ENCODE assay signal across 1 cellular context in genomic region chr3:119322523-119323400, GRCh38.
A peak's percentile ranks its signal among the peaks of the same experiment; 100 is the strongest.
TF ChIP-seq lines count a peak whose summit lies in the region.

No MANE protein-coding gene starts in this region.

TF ChIP-seq in HEK293, 187 proteins besides CTCF, POLR2A, EP300 and RAD21 (continued from another document and continues in another):
- TF ChIP-seq, protein P1, sequence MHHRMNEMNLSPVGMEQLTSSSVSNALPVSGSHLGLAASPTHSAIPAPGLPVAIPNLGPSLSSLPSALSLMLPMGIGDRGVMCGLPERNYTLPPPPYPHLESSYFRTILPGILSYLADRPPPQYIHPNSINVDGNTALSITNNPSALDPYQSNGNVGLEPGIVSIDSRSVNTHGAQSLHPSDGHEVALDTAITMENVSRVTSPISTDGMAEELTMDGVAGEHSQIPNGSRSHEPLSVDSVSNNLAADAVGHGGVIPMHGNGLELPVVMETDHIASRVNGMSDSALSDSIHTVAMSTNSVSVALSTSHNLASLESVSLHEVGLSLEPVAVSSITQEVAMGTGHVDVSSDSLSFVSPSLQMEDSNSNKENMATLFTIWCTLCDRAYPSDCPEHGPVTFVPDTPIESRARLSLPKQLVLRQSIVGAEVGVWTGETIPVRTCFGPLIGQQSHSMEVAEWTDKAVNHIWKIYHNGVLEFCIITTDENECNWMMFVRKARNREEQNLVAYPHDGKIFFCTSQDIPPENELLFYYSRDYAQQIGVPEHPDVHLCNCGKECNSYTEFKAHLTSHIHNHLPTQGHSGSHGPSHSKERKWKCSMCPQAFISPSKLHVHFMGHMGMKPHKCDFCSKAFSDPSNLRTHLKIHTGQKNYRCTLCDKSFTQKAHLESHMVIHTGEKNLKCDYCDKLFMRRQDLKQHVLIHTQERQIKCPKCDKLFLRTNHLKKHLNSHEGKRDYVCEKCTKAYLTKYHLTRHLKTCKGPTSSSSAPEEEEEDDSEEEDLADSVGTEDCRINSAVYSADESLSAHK (tag by site-specific recombination; IDR thresholded peaks at IDR 0.05), result peak; percentile 95
- TF ChIP-seq, protein P2, sequence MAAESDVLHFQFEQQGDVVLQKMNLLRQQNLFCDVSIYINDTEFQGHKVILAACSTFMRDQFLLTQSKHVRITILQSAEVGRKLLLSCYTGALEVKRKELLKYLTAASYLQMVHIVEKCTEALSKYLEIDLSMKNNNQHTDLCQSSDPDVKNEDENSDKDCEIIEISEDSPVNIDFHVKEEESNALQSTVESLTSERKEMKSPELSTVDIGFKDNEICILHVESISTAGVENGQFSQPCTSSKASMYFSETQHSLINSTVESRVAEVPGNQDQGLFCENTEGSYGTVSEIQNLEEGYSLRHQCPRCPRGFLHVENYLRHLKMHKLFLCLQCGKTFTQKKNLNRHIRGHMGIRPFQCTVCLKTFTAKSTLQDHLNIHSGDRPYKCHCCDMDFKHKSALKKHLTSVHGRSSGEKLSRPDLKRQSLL (tag by site-specific recombination; IDR thresholded peaks at IDR 0.05), result peak; percentile 58; the same call in 1 of the 2 replicates
- no peak for TF ChIP-seq ZNF214 (tag by site-specific recombination; IDR thresholded peaks at IDR 0.05; ENCODE audit: borderline replicate concordance)
- TF ChIP-seq SCRT1 (tag by site-specific recombination; IDR thresholded peaks at IDR 0.05; ENCODE audit: borderline replicate concordance), result no peak
- no peak for TF ChIP-seq ZNF707 (tag by site-specific recombination; IDR thresholded peaks at IDR 0.05)
- TF ChIP-seq ZNF292 (tag by site-specific recombination; IDR thresholded peaks at IDR 0.05; ENCODE audit: borderline replicate concordance, low read depth), result no peak
- no peak for TF ChIP-seq ZSCAN16 (tag by site-specific recombination; IDR thresholded peaks at IDR 0.05)
- TF ChIP-seq ZNF596 (tag by site-specific recombination; IDR thresholded peaks at IDR 0.05), result no peak
- TF ChIP-seq ZFP37 (tag by site-specific recombination; IDR thresholded peaks at IDR 0.05), result no peak; the same call in 1 of the 2 replicates
- TF ChIP-seq ZNF354C (tag by site-specific recombination; IDR thresholded peaks at IDR 0.05; ENCODE audit: borderline replicate concordance, low read depth), result no peak
- no peak for TF ChIP-seq PRDM1 (tag by site-specific recombination; IDR thresholded peaks at IDR 0.05)
- peak; percentile 69 for TF ChIP-seq ZNF660 (tag by site-specific recombination; IDR thresholded peaks at IDR 0.05)
- TF ChIP-seq ZNF157 (tag by site-specific recombination; IDR thresholded peaks at IDR 0.05), result no peak
- no peak for TF ChIP-seq ZNF311 (tag by site-specific recombination; IDR thresholded peaks at IDR 0.05; ENCODE audit: borderline replicate concordance)
- TF ChIP-seq, protein P3, sequence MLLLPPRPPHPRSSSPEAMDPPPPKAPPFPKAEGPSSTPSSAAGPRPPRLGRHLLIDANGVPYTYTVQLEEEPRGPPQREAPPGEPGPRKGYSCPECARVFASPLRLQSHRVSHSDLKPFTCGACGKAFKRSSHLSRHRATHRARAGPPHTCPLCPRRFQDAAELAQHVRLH (tag by site-specific recombination; IDR thresholded peaks at IDR 0.05), result no peak
- TF ChIP-seq ZFP3 (tag by site-specific recombination; IDR thresholded peaks at IDR 0.05; ENCODE audit: low read depth), result no peak
- TF ChIP-seq ZNF624 (tag by site-specific recombination; IDR thresholded peaks at IDR 0.05), result no peak
- TF ChIP-seq ZNF555 (tag by site-specific recombination; conservative IDR thresholded peaks at IDR 0.05), result no peak
- peak; percentile 76 for TF ChIP-seq SP2 (tag by site-specific recombination; IDR thresholded peaks at IDR 0.05)
- no peak for TF ChIP-seq ZNF221 (tag by site-specific recombination; IDR thresholded peaks at IDR 0.05; ENCODE audit: borderline replicate concordance)
- TF ChIP-seq ZNF639 (tag by site-specific recombination; IDR thresholded peaks at IDR 0.05), result no peak
- TF ChIP-seq ZNF391 (tag by site-specific recombination; IDR thresholded peaks at IDR 0.05; ENCODE audit: borderline replicate concordance, low read depth), result no peak
- no peak for TF ChIP-seq ZNF621 (tag by site-specific recombination; IDR thresholded peaks at IDR 0.05)
- TF ChIP-seq HOXA7 (CRISPR knock-in tag; IDR thresholded peaks at IDR 0.05; ENCODE audit: borderline replicate concordance), result no peak
- TF ChIP-seq, protein P4, sequence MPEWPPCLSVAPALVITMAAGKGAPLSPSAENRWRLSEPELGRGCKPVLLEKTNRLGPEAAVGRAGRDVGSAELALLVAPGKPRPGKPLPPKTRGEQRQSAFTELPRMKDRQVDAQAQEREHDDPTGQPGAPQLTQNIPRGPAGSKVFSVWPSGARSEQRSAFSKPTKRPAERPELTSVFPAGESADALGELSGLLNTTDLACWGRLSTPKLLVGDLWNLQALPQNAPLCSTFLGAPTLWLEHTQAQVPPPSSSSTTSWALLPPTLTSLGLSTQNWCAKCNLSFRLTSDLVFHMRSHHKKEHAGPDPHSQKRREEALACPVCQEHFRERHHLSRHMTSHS (tag by site-specific recombination; IDR thresholded peaks at IDR 0.05), result no peak
- TF ChIP-seq GLIS2 (tag by site-specific recombination; IDR thresholded peaks at IDR 0.05), result peak; percentile 62
- no peak for TF ChIP-seq ZNF664 (tag by site-specific recombination; IDR thresholded peaks at IDR 0.05)
- TF ChIP-seq ZNF324 (tag by site-specific recombination; IDR thresholded peaks at IDR 0.05), result 0 out of 2 replicates have a peak, but pooled peaks have one; percentile 38
- TF ChIP-seq ZNF830 (tag by site-specific recombination; IDR thresholded peaks at IDR 0.05; ENCODE audit: low read depth), result no peak
- no peak for TF ChIP-seq ZNF175 (tag by site-specific recombination; IDR thresholded peaks at IDR 0.05)
- TF ChIP-seq BCL11B (tag by site-specific recombination; IDR thresholded peaks at IDR 0.05; ENCODE audit: low read depth), result no peak
- no peak for TF ChIP-seq ZNF549 (tag by site-specific recombination; IDR thresholded peaks at IDR 0.05)
- TF ChIP-seq ZNF133 (tag by site-specific recombination; IDR thresholded peaks at IDR 0.05), result no peak
- TF ChIP-seq EGR2 (tag by site-specific recombination; IDR thresholded peaks at IDR 0.05; ENCODE audit: low read depth), result peak; percentile 92
- TF ChIP-seq ZIC2 (tag by site-specific recombination; IDR thresholded peaks at IDR 0.05), result peak; percentile 89
- TF ChIP-seq ZNF24 (tag by site-specific recombination; IDR thresholded peaks at IDR 0.05), result no peak
- no peak for TF ChIP-seq ZNF701 (tag by site-specific recombination; IDR thresholded peaks at IDR 0.05)
- TF ChIP-seq, protein P5, sequence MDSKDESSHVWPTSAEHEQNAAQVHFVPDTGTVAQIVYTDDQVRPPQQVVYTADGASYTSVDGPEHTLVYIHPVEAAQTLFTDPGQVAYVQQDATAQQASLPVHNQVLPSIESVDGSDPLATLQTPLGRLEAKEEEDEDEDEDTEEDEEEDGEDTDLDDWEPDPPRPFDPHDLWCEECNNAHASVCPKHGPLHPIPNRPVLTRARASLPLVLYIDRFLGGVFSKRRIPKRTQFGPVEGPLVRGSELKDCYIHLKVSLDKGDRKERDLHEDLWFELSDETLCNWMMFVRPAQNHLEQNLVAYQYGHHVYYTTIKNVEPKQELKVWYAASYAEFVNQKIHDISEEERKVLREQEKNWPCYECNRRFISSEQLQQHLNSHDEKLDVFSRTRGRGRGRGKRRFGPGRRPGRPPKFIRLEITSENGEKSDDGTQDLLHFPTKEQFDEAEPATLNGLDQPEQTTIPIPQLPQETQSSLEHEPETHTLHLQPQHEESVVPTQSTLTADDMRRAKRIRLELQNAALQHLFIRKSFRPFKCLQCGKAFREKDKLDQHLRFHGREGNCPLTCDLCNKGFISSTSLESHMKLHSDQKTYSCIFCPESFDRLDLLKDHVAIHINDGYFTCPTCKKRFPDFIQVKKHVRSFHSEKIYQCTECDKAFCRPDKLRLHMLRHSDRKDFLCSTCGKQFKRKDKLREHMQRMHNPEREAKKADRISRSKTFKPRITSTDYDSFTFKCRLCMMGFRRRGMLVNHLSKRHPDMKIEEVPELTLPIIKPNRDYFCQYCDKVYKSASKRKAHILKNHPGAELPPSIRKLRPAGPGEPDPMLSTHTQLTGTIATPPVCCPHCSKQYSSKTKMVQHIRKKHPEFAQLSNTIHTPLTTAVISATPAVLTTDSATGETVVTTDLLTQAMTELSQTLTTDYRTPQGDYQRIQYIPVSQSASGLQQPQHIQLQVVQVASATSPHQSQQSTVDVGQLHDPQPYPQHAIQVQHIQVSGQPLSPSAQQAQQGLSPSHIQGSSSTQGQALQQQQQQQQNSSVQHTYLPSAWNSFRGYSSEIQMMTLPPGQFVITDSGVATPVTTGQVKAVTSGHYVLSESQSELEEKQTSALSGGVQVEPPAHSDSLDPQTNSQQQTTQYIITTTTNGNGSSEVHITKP (tag by site-specific recombination; IDR thresholded peaks at IDR 0.05), result peak; percentile 66
- no peak for TF ChIP-seq TSHZ1 (tag by site-specific recombination; IDR thresholded peaks at IDR 0.05; ENCODE audit: borderline replicate concordance)
- TF ChIP-seq ZNF280D (tag by site-specific recombination; IDR thresholded peaks at IDR 0.05), result no peak
- peak; percentile 40 for TF ChIP-seq GLIS1 (tag by site-specific recombination; IDR thresholded peaks at IDR 0.05)
- TF ChIP-seq ZNF398 (tag by site-specific recombination; IDR thresholded peaks at IDR 0.05), result peak; percentile 69
- TF ChIP-seq ZNF350 (tag by site-specific recombination; IDR thresholded peaks at IDR 0.05), result no peak
- no peak for TF ChIP-seq ZNF658 (tag by site-specific recombination; IDR thresholded peaks at IDR 0.05)
- no peak for TF ChIP-seq TCF7L2 (IDR thresholded peaks at IDR 0.05; ENCODE audit: borderline replicate concordance, low read depth, low read length)
